15 cellular contexts compared by ENCODE assay signal in genomic region chr6:10248378-10248843, GRCh38.
DNase-seq lines count a peak whose midpoint lies in the region; ATAC-seq and TF ChIP-seq lines count a peak whose summit lies in the region.
"Had no signal": no experiment of that assay in that cellular context is flagged by ENCODE, and none has a peak within 500 bp of the region (broad histone marks: within the 10 kb centered on the region; RNA-seq: fewer than 3 reads in every experiment).

No MANE protein-coding gene starts in this region.

- no peak overlapping the region for H3K9ac ChIP-seq in colonic mucosa (ENCODE audit: low read depth in 2 of 2, low read length in 2 of 2)

- in situ Hi-C loops in astrocyte of the spinal cord (cut with HindIII; ENCODE audit: low sequenced_read_pairs), result no loop called here

- no peaks in the 10 kb centered on the region for H3K36me3 ChIP-seq in breast epithelium
- no peaks in the 10 kb centered on the region for H3K36me3 ChIP-seq in colonic mucosa
- H3K36me3 ChIP-seq: neutrophil, tibial artery had no signal

- no peak for TF ChIP-seq POLR2A in breast epithelium (IDR thresholded peaks at IDR 0.05)

- H3K36me3 Mint-ChIP-seq in MCF 10A (ENCODE audit: insufficient read depth, unreplicated experiment) (no peaks in the 10 kb centered on the region), type B pancreatic cell (no peaks in the 10 kb centered on the region)
- no peaks in the 10 kb centered on the region for H3K36me3 Mint-ChIP-seq in activated CD8-positive, alpha-beta T cell treated with anti-CD3 and anti-CD28 coated beads, Interleukin-2, amount 10 ng/mL, durations not matched to agents 7 days and 5 days (ENCODE audit: low read depth)

- H3K4me1 Mint-ChIP-seq in MCF 10A (ENCODE audit: insufficient read depth, unreplicated experiment) (no peaks in the 10 kb centered on the region), type B pancreatic cell (ENCODE audit: unreplicated experiment) (peaks cover 4% of the 10 kb centered on the region)
- H3K4me1 Mint-ChIP-seq in activated CD8-positive, alpha-beta T cell treated with anti-CD3 and anti-CD28 coated beads, Interleukin-2, amount 10 ng/mL, durations not matched to agents 7 days and 5 days (ENCODE audit: low read depth), result peaks cover 2% of the 10 kb centered on the region

- POLR2A ChIA-PET in MCF 10A (lab: Yijun Ruan, JAX), result interaction anchor here (1.1 kb wide), 1 partner anchor 85 kb away, joined by 5 read pairs; no protein-coding TSS in a partner anchor
- POLR2A ChIA-PET in activated CD8-positive, alpha-beta T cell treated with anti-CD3 and anti-CD28 coated beads, Interleukin-2, amount 10 ng/mL, durations not matched to agents 7 days and 5 days (lab: Charles Lee), result no interaction called here

- H3K4me3 Mint-ChIP-seq in MCF 10A (ENCODE audit: unreplicated experiment) (no peak overlapping the region), type B pancreatic cell (no peak overlapping the region)
- no peak overlapping the region for H3K4me3 Mint-ChIP-seq in activated CD8-positive, alpha-beta T cell treated with anti-CD3 and anti-CD28 coated beads, Interleukin-2, amount 10 ng/mL, durations not matched to agents 7 days and 5 days

- intact Hi-C loops in MCF 10A (cut with micrococcal nuclease), result no loop called here
- intact Hi-C loops in breast epithelium (cut with DNase I; ENCODE audit: low total_unique reads), result no loop called here
- intact Hi-C loops in colonic mucosa (cut with DNase I), result no loop called here

- H3K27ac Mint-ChIP-seq in MCF 10A (ENCODE audit: low read depth, unreplicated experiment), result no peak overlapping the region
- no peak overlapping the region for H3K27ac Mint-ChIP-seq in type B pancreatic cell
- no peak overlapping the region for H3K27ac Mint-ChIP-seq in activated CD8-positive, alpha-beta T cell treated with anti-CD3 and anti-CD28 coated beads, Interleukin-2, amount 10 ng/mL, durations not matched to agents 7 days and 5 days

- H3K27me3 ChIP-seq in breast epithelium (no peaks in the 10 kb centered on the region), colonic mucosa (no peaks in the 10 kb centered on the region)
- H3K27me3 ChIP-seq: body of pancreas, neutrophil had no signal

- H3K27me3 Mint-ChIP-seq in MCF 10A (ENCODE audit: insufficient read depth, unreplicated experiment) (no peaks in the 10 kb centered on the region), type B pancreatic cell (no peaks in the 10 kb centered on the region)
- no peaks in the 10 kb centered on the region for H3K27me3 Mint-ChIP-seq in activated CD8-positive, alpha-beta T cell treated with anti-CD3 and anti-CD28 coated beads, Interleukin-2, amount 10 ng/mL, durations not matched to agents 7 days and 5 days (ENCODE audit: low read depth)

- no peaks in the 10 kb centered on the region for H3K9me3 ChIP-seq in breast epithelium
- no peaks in the 10 kb centered on the region for H3K9me3 ChIP-seq in colonic mucosa
- H3K9me3 ChIP-seq: body of pancreas, neutrophil, tibial artery had no signal

- BruUV-seq in MCF 10A (replicated peaks; lab: Mats Ljungman, UMichigan), result no TSS peak

- CTCF ChIA-PET in MCF 10A (lab: Yijun Ruan, JAX), result interaction anchor here (0.6 to 0.7 kb wide), 3 partner anchors 9 to 93 kb away, joined by 3 to 4 read pairs (median 4); no protein-coding TSS in a partner anchor
- CTCF ChIA-PET in activated CD8-positive, alpha-beta T cell treated with anti-CD3 and anti-CD28 coated beads, Interleukin-2, amount 10 ng/mL, durations not matched to agents 7 days and 5 days (lab: Charles Lee), result no interaction called here

- H3K4me3 ChIP-seq in breast epithelium (no peak overlapping the region), astrocyte of the spinal cord (ENCODE audit: low read depth, low read length) (no peak overlapping the region), colonic mucosa (no peak overlapping the region)
- H3K4me3 ChIP-seq: body of pancreas, skin epidermis, tibial artery had no signal

- no peak for ATAC-seq in GM19455 (IDR thresholded peaks at IDR 0.05; ENCODE audit: unreplicated experiment)
- ATAC-seq in activated CD8-positive, alpha-beta T cell treated with anti-CD3 and anti-CD28 coated beads, Interleukin-2, amount 10 ng/mL, durations not matched to agents 7 days and 5 days, result no peak
- ATAC-seq: body of pancreas had no signal

- H3K9me3 Mint-ChIP-seq in MCF 10A (ENCODE audit: unreplicated experiment) (no peaks in the 10 kb centered on the region), type B pancreatic cell (no peaks in the 10 kb centered on the region)
- no peaks in the 10 kb centered on the region for H3K9me3 Mint-ChIP-seq in activated CD8-positive, alpha-beta T cell treated with anti-CD3 and anti-CD28 coated beads, Interleukin-2, amount 10 ng/mL, durations not matched to agents 7 days and 5 days (ENCODE audit: insufficient read depth)

- DNase-seq in MCF 10A (ENCODE audit: unreplicated experiment) (peak; percentile 85), breast epithelium (ENCODE audit: low spot score in 2 of 2) (no peak), NCI-H226 (peak; percentile 38), astrocyte of the spinal cord (ENCODE audit: low read depth, low spot score) (peak; percentile 14), type B pancreatic cell (ENCODE audit: extremely low spot score, unreplicated experiment) (no peak), colonic mucosa (no peak)
- DNase-seq in activated CD8-positive, alpha-beta T cell treated with anti-CD3 and anti-CD28 coated beads, Interleukin-2, amount 10 ng/mL, durations not matched to agents 7 days and 5 days, result no peak
- DNase-seq: 8988T, body of pancreas, NCI-H2227 treated with DMSO at 0.1 percent for 48 hours, SHP77 treated with DMSO at 0.1 percent for 48 hours, tibial artery had no signal

- TF ChIP-seq CTCF in MCF 10A (IDR thresholded peaks at IDR 0.05; ENCODE audit: unreplicated experiment) (peak; percentile 26), breast epithelium (IDR thresholded peaks at IDR 0.05) (no peak), astrocyte of the spinal cord (IDR thresholded peaks at IDR 0.05; ENCODE audit: low read depth, low read length) (no peak), type B pancreatic cell (conservative IDR thresholded peaks at IDR 0.05) (peak; percentile 24), colonic mucosa (IDR thresholded peaks at IDR 0.05) (no peak)

- H3K4me1 ChIP-seq in breast epithelium, result no peaks in the 10 kb centered on the region
- no peaks in the 10 kb centered on the region for H3K4me1 ChIP-seq in colonic mucosa
- H3K4me1 ChIP-seq: body of pancreas, tibial artery had no signal

- no peak overlapping the region for H3K27ac ChIP-seq in breast epithelium
- H3K27ac ChIP-seq in colonic mucosa, result no peak overlapping the region
- H3K27ac ChIP-seq: body of pancreas, neutrophil, skin epidermis, tibial artery had no signal

Comparison
In these comparisons a context has a peak if more than half of its experiments do, and no peak if none do; other contexts are left out.
1. DNase-seq: peak in MCF 10A (single experiment), NCI-H226 (single experiment) and astrocyte of the spinal cord (single experiment); none in breast epithelium (0 of 2), type B pancreatic cell (single experiment), colonic mucosa (single experiment) and activated CD8-positive, alpha-beta T cell treated with anti-CD3 and anti-CD28 coated beads, Interleukin-2, amount 10 ng/mL, durations not matched to agents 7 days and 5 days (single experiment).
2. CTCF ChIP-seq: peak in MCF 10A (single experiment) and type B pancreatic cell (single experiment); none in breast epithelium (0 of 3), astrocyte of the spinal cord (single experiment) and colonic mucosa (single experiment).